11 cellular contexts compared by ENCODE assay signal in genomic region chr19:7540761-7541480, GRCh38. TPM values are rescaled to one million over a fixed set of nuclear protein-coding genes. Genes with fewer than 3 reads are reported as not detected.
A peak's percentile ranks its signal among the peaks of the same experiment; 100 is the strongest.
DNase-seq lines count a peak whose midpoint lies in the region; ATAC-seq and TF ChIP-seq lines count a peak whose summit lies in the region.
"Had no signal": no experiment of that assay in that cellular context is flagged by ENCODE, and none has a peak within 500 bp of the region (broad histone marks: within the 10 kb centered on the region; RNA-seq: fewer than 3 reads in every experiment).

No MANE protein-coding gene starts in this region.

- DNase-seq in NCI-H82 (lab: John Stamatoyannopoulos, UW) (peak; percentile 68), NCI-H82 treated with DMSO at 0.1 percent for 48 hours (lab: John Stamatoyannopoulos, UW; ENCODE audit: unreplicated experiment) (no peak), RKO (ENCODE audit: low spot score) (peak; percentile 68), endodermal cell (peak; percentile 94), foreskin melanocyte (no peak), T-helper 1 cell (no peak)
- DNase-seq in stimulated activated CD4-positive, alpha-beta T cell treated with anti-CD3 and anti-CD28 coated beads, Interleukin-4, amount 100 ng/mL, for 1 hour, result peak; percentile 25
- DNase-seq: NCI-H446, transverse colon had no signal

- peaks cover 24% of the 10 kb centered on the region for H3K36me3 ChIP-seq in endodermal cell (ENCODE audit: control insufficient read depth, insufficient read depth, low read length)

- no peak overlapping the region for H3K27ac ChIP-seq in endodermal cell (ENCODE audit: low read depth, low read length)
- H3K27ac ChIP-seq: adrenal gland, transverse colon had no signal

- no peak overlapping the region for H3K4me3 Mint-ChIP-seq in endodermal cell

- H3K27ac Mint-ChIP-seq in endodermal cell, result no peak overlapping the region

- WGBS in endodermal cell (ENCODE audit: insufficient coverage in 1 of 2, insufficient read length in 1 of 2), 2 experiments, result 87% methylated on average over 18 to 40 of the region's 40 CpGs

- no peak for ATAC-seq in HG03196 (IDR thresholded peaks at IDR 0.05; ENCODE audit: unreplicated experiment)

- H3K4me3 ChIP-seq in endodermal cell (ENCODE audit: low read length), result no peak overlapping the region
- H3K4me3 ChIP-seq: adrenal gland, transverse colon had no signal

- peaks cover 7% of the 10 kb centered on the region for H3K4me1 Mint-ChIP-seq in endodermal cell

- no peaks in the 10 kb centered on the region for H3K4me1 ChIP-seq in endodermal cell (ENCODE audit: control insufficient read depth, insufficient read depth, low read length)

- peaks cover 44% of the 10 kb centered on the region for H3K36me3 Mint-ChIP-seq in endodermal cell (ENCODE audit: low read depth)

- no peaks in the 10 kb centered on the region for H3K27me3 ChIP-seq in endodermal cell (ENCODE audit: control insufficient read depth, insufficient read depth, low read length, poor library complexity, severe bottlenecking)
- H3K27me3 ChIP-seq: adrenal gland, transverse colon had no signal

- H3K9ac ChIP-seq in endodermal cell (ENCODE audit: extremely low read depth, low read length, poor library complexity, severe bottlenecking), result no peak overlapping the region

- H3K27me3 Mint-ChIP-seq in endodermal cell (ENCODE audit: insufficient read depth), result no peaks in the 10 kb centered on the region

- TF ChIP-seq CTCF in endodermal cell (conservative IDR thresholded peaks at IDR 0.05), result no peak

- H3K9me3 Mint-ChIP-seq in endodermal cell, result no peaks in the 10 kb centered on the region

- no peaks in the 10 kb centered on the region for H3K9me3 ChIP-seq in endodermal cell (ENCODE audit: control insufficient read depth, low read length)
- H3K9me3 ChIP-seq: adrenal gland, transverse colon had no signal

RNA-seq across cellular contexts. Expression of gene PNPLA6, which starts 5.4 kb away (rescaled TPM):
- 100 to 1,000 TPM in 1 of 2 donors, 10 to 100 TPM in 1; 86.1 to 124 TPM for total RNA-seq in endodermal cell
- polyA plus RNA-seq in endodermal cell (2013, experiment 1 of 2), result 62.2 TPM
- polyA plus RNA-seq in endodermal cell (2013, experiment 2 of 2), result 61.6 TPM

RNA-seq across cellular contexts. Expression of gene MCOLN1, which starts 18.5 kb away (rescaled TPM):
- 10 to 100 TPM; 18.0 to 21.4 TPM for total RNA-seq in endodermal cell
- polyA plus RNA-seq in endodermal cell (2013, experiment 1 of 2), result 10.9 TPM
- 13.2 TPM for polyA plus RNA-seq in endodermal cell (2013, experiment 2 of 2)

RNA-seq across cellular contexts. Expression of gene ZNF358, which starts 25.0 kb away (rescaled TPM):
- total RNA-seq in endodermal cell, result 10 to 100 TPM; 45.9 to 53.2 TPM
- 66.1 TPM for polyA plus RNA-seq in endodermal cell (2013, experiment 1 of 2)
- 59.3 TPM for polyA plus RNA-seq in endodermal cell (2013, experiment 2 of 2)

RNA-seq across cellular contexts. Expression of gene PEX11G, which starts 52.1 kb away (rescaled TPM):
- total RNA-seq in endodermal cell, result 1 to 10 TPM; 2.6 to 3.0 TPM
- polyA plus RNA-seq in endodermal cell (2013, experiment 1 of 2), result 2.3 TPM
- 1.6 TPM for polyA plus RNA-seq in endodermal cell (2013, experiment 2 of 2)

RNA-seq across cellular contexts. Expression of gene CAMSAP3, which starts 54.7 kb away (rescaled TPM):
- 10 to 100 TPM; 65.5 to 76.8 TPM for total RNA-seq in endodermal cell
- 18.6 TPM for polyA plus RNA-seq in endodermal cell (2013, experiment 1 of 2)
- 18.0 TPM for polyA plus RNA-seq in endodermal cell (2013, experiment 2 of 2)

Comparison
In these comparisons a context has a peak if more than half of its experiments do, and no peak if none do; other contexts are left out.
1. DNase-seq: peak in NCI-H82 (single experiment), RKO (single experiment), endodermal cell (single experiment) and stimulated activated CD4-positive, alpha-beta T cell treated with anti-CD3 and anti-CD28 coated beads, Interleukin-4, amount 100 ng/mL, for 1 hour (single experiment); none in NCI-H82 treated with DMSO at 0.1 percent for 48 hours (single experiment), foreskin melanocyte (single experiment) and T-helper 1 cell (0 of 5).